Comparison of ENCODE assay signal across 34 cellular contexts in the genomic region with DNA sequence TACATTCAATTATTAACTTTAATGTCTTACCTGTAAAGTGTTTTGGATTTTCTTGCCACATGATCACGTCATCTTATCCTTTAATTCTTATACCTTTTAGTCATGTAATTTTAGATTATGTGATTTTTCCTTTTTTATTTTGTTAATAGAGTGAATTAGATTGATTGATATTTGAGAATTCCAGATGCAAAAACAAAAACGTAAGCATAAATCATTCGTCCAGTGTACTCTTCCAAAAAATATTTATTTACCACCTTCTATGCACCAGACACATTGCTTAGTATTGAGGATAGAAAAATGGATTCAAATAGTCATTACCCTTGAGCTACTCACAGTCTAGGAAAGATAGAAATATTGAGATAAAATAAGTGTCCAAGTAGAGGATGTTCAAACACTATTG.
"Had no signal": no experiment of that assay in that cellular context is flagged by ENCODE, and none has a peak within 500 bp of the region (broad histone marks: within the 10 kb centered on the region; RNA-seq: fewer than 3 reads in every experiment).

No MANE protein-coding gene starts in this region.

- FAIRE-seq: astrocyte, bronchial epithelial cell had no signal

- H3K27me3 ChIP-seq: adrenal gland, ascending aorta, body of pancreas, brain microvascular endothelial cell, breast epithelium, cardiac muscle cell had no signal

- H3K36me3 ChIP-seq: adrenal gland, ascending aorta, brain microvascular endothelial cell, breast epithelium, cardiac muscle cell had no signal

- ATAC-seq: activated naive CD4-positive, alpha-beta T cell treated with anti-CD3 and anti-CD28 coated beads, Interleukin-2, amount 50 U/mL, for 72 hours; activated naive CD8-positive, alpha-beta T cell treated with anti-CD3 and anti-CD28 coated beads, Interleukin-2, amount 50 U/mL, for 24 hours; activated T-cell treated with anti-CD3 and anti-CD28 coated beads, Interleukin-2, amount 50 U/mL, for 4 hours; activated T-cell treated with anti-CD3 and anti-CD28 coated beads, Interleukin-2, amount 50 U/mL, for 72 hours; activated T-helper 17 cell treated with anti-CD3 and anti-CD28 coated beads, Interleukin-2, amount 50 U/mL, for 72 hours; body of pancreas had no signal

- H3K4me1 ChIP-seq: adrenal gland, ascending aorta, body of pancreas, breast epithelium had no signal

- H3K4me3 ChIP-seq: adrenal gland, ascending aorta, body of pancreas, breast epithelium, cardiac muscle cell had no signal

- DNase-seq: activated effector memory CD4-positive, alpha-beta T cell treated with anti-CD3 and anti-CD28 coated beads, Interleukin-2, amount 50 U/mL, for 16 hours; activated effector memory CD4-positive, alpha-beta T cell treated with Interleukin-2 at 50 U/mL for 16 hours; activated gamma-delta T cell; activated gamma-delta T cell treated with Interleukin-2 at 50 U/mL for 16 hours; activated naive CD4-positive, alpha-beta T cell; activated naive CD4-positive, alpha-beta T cell treated with anti-CD3 and anti-CD28 coated beads for 36 hours; activated naive CD4-positive, alpha-beta T cell treated with anti-CD3 and anti-CD28 coated beads, Interleukin-2, amount 10 ng/mL, durations not matched to agents 7 days and 5 days; activated naive CD4-positive, alpha-beta T cell treated with anti-CD3 and anti-CD28 coated beads, Interleukin-2, amount 50 U/mL, for 16 hours; activated naive CD4-positive, alpha-beta T cell treated with Interleukin-2 at 50 U/mL for 16 hours; activated naive CD8-positive, alpha-beta T cell treated with anti-CD3 and anti-CD28 coated beads for 36 hours; activated naive CD8-positive, alpha-beta T cell treated with anti-CD3 and anti-CD28 coated beads, Interleukin-2, amount 10 ng/mL, durations not matched to agents 7 days and 5 days; activated naive CD8-positive, alpha-beta T cell treated with anti-CD3 and anti-CD28 coated beads, Interleukin-2, amount 50 U/mL, for 24 hours; activated T-cell treated with anti-CD3 and anti-CD28 coated beads, Interleukin-2, amount 50 U/mL, for 1 hour; activated T-cell treated with anti-CD3 and anti-CD28 coated beads, Interleukin-2, amount 50 U/mL, for 24 hours; activated T-cell treated with anti-CD3 and anti-CD28 coated beads, Interleukin-2, amount 50 U/mL, for 4 hours; activated T-cell treated with anti-CD3 and anti-CD28 coated beads, Interleukin-2, amount 50 U/mL, for 48 hours; activated T-cell treated with anti-CD3 and anti-CD28 coated beads, Interleukin-2, amount 50 U/mL, for 72 hours; adrenal gland; amniotic stem cell; amygdala; anterior cingulate cortex; aorta; body of pancreas; brain microvascular endothelial cell; caudate nucleus; central memory CD4-positive, alpha-beta T cell; cerebellar nuclear complex had no signal

- H3K9me3 ChIP-seq: adrenal gland, ascending aorta, body of pancreas, breast epithelium had no signal

- H3K27ac ChIP-seq: adrenal gland, ascending aorta, body of pancreas, brain microvascular endothelial cell, breast epithelium, cardiac muscle cell had no signal
